ENCODE assay signal across 1 cellular context in the genomic region with DNA sequence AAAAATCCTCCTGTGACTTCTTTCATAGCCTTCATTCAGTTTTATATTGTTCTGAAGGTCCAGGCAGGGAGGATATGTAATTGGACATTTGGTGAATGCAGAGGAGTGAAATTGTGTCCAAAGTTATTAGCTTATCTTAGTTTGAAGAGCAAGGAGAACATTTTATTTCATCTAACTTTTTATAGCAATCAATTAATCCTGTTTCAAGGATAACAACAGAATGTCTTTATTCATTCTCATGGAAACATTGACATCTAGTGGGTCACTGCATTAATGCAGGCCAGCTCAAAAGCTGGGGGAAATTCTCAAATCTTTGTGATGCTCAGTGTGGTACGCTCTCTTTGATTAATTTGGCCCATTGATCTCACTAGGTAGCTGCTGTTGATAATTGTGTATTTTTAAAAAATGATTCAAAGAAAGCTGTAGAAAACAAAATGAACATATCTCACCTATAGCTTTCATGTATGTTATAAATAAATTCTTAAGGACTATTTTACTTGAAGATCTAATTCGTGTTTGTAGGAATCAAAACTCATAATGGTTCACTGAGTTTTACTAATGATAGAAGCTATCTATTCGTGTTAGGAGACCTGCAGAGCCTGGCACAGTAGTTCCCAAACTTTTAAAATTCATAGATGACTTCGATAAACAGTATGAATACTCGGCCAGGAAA.
TF ChIP-seq lines count a peak whose summit lies in the region.

No MANE protein-coding gene starts in this region.

TF ChIP-seq in HEK293T, 16 proteins besides CTCF, POLR2A, EP300 and RAD21 (continued from another document):
- TF ChIP-seq PKNOX1 (IDR thresholded peaks at IDR 0.05) = no peak
- no peak for TF ChIP-seq SUZ12 (IDR thresholded peaks at IDR 0.05)
